1 cellular context compared by ENCODE assay signal in genomic region chr17:1379930-1380313, GRCh38.
TF ChIP-seq lines count a peak whose summit lies in the region.

No MANE protein-coding gene starts in this region.

TF ChIP-seq in HEK293, 187 proteins besides CTCF, POLR2A, EP300 and RAD21 (continued from another document):
- no peak for TF ChIP-seq ZSCAN18 (tag by site-specific recombination; IDR thresholded peaks at IDR 0.05)
- TF ChIP-seq ZNF362 (tag by site-specific recombination; IDR thresholded peaks at IDR 0.05): peak; percentile 86
- no peak for TF ChIP-seq REPIN1 (tag by site-specific recombination; IDR thresholded peaks at IDR 0.05; ENCODE audit: low read depth)
- TF ChIP-seq ZNF600 (tag by site-specific recombination; IDR thresholded peaks at IDR 0.05): peak; percentile 64; the same call in 1 of the 2 replicates
- no peak for TF ChIP-seq GLI2 (tag by site-specific recombination; IDR thresholded peaks at IDR 0.05; ENCODE audit: borderline replicate concordance, low read depth)
- no peak for TF ChIP-seq ZNF521 (tag by site-specific recombination; IDR thresholded peaks at IDR 0.05)
- no peak for TF ChIP-seq ZBTB44 (tag by site-specific recombination; IDR thresholded peaks at IDR 0.05)
- 0 out of 2 replicates have a peak, but pooled peaks have one; percentile 17 for TF ChIP-seq ZBTB10 (tag by site-specific recombination; IDR thresholded peaks at IDR 0.05)
- TF ChIP-seq BCL11A (tag by site-specific recombination; IDR thresholded peaks at IDR 0.05; ENCODE audit: low read depth): no peak
- no peak for TF ChIP-seq ZNF175 (tag by site-specific recombination; IDR thresholded peaks at IDR 0.05)
- no peak for TF ChIP-seq SETDB1 (IDR thresholded peaks at IDR 0.05; ENCODE audit: insufficient read length, low read length)
- no peak for TF ChIP-seq ZNF184 (tag by site-specific recombination; IDR thresholded peaks at IDR 0.05)
- TF ChIP-seq PRDM6 (tag by site-specific recombination; IDR thresholded peaks at IDR 0.05): no peak
- TF ChIP-seq ZNF24 (tag by site-specific recombination; IDR thresholded peaks at IDR 0.05): no peak
- TF ChIP-seq ZNF518A (tag by site-specific recombination; conservative IDR thresholded peaks at IDR 0.05; ENCODE audit: low read depth): no peak
- no peak for TF ChIP-seq ZNF707 (tag by site-specific recombination; IDR thresholded peaks at IDR 0.05)
